Comparison of ENCODE assay signal across 25 cellular contexts in the genomic region with DNA sequence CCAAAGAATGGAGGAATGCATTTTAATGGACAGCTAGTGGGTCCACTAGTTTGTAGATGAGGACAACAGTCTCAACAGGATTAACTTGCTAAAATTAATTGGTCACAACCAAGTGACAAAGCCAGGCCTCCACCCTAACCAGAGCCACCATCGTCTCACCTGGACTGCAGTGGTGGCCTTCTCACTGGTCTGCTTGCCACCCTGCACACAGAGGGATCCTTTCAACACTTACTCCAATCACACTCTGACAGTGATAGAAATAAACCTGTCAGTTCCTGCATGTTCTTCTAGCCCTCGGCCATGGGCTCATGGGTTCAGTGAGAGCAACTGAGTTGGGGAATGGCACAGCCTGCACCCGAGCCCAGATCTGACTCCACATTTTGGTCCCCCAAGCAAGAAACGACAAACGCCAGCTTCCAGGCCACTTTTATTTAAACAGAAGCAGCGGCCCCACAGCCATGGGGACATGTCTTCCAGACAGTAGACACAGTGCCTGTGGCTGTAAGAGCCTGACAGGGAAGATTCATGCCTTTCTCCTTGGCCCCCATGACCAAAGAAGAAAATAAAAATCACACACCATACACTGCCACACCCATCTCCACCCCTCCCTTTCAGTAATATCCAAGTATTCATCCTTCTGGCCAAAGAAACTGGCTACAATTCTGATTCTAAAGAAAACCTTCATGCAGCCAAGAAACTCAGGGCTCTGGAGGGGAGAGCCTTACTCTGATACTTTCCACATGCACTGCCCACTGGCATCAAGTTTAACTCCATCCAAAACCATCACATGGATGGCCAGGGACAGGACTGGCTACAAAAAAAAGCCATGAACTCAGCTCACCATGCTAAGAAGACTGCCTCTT. TPM values are rescaled to one million over a fixed set of nuclear protein-coding genes. Genes with fewer than 3 reads are reported as not detected.
DNase-seq lines count a peak whose midpoint lies in the region; ATAC-seq, FAIRE-seq and TF ChIP-seq lines count a peak whose summit lies in the region.
"Had no signal": no experiment of that assay in that cellular context is flagged by ENCODE, and none has a peak within 500 bp of the region (broad histone marks: within the 10 kb centered on the region; RNA-seq: fewer than 3 reads in every experiment).

No MANE protein-coding gene starts in this region.

- H3K4me3 Mint-ChIP-seq in astrocyte (ENCODE audit: unreplicated experiment) = no peak overlapping the region
- H3K4me3 Mint-ChIP-seq in CD4-positive, alpha-beta memory T cell = no peak overlapping the region
- H3K4me3 Mint-ChIP-seq: activated CD4-positive, alpha-beta T cell treated with anti-CD3 and anti-CD28 coated beads, Interleukin-2, amount 10 ng/mL, durations not matched to agents 7 days and 5 days; activated naive CD8-positive, alpha-beta T cell treated with anti-CD3 and anti-CD28 coated beads, Interleukin-2, amount 10 ng/mL, durations not matched to agents 7 days and 5 days; activated T-helper 17 cell treated with anti-CD3 and anti-CD28 coated beads, Interleukin-2, amount 50 U/mL, for 72 hours; brain; effector memory CD8-positive, alpha-beta T cell; T-helper 2 cell treated with Interferon-gamma antibody and Interleukin-4, amounts not matched to agents 5 μg/mL and 100 μg/mL, for 36 hours had no signal

- ATAC-seq in upper lobe of right lung = no peak
- ATAC-seq: activated T-helper 17 cell treated with anti-CD3 and anti-CD28 coated beads, Interleukin-2, amount 50 U/mL, for 72 hours; effector memory CD8-positive, alpha-beta T cell had no signal

- H3K4me3 ChIP-seq in astrocyte (ENCODE audit: insufficient read depth, low read depth, low read length) (no peak overlapping the region), upper lobe of right lung (no peak overlapping the region), trophoblast cell (ENCODE audit: low read depth, low read length) (no peak overlapping the region)
- H3K4me3 ChIP-seq in CD4-positive, alpha-beta memory T cell (ENCODE audit: low read length in 2 of 2) = no peak overlapping the region
- H3K4me3 ChIP-seq: BLaER1, skin epidermis had no signal

- H4K91ac ChIP-seq in trophoblast cell (ENCODE audit: low read depth, low read length) = no peak overlapping the region

- no peak overlapping the region for H4K12ac ChIP-seq in trophoblast cell (ENCODE audit: low read depth, low read length)

- peak; percentile 29 for DNase-seq in activated CD8-positive, alpha-beta memory T cell treated with anti-CD3 and anti-CD28 coated beads, Interleukin-2, amount 50 U/mL, for 48 hours
- DNase-seq in activated CD8-positive, alpha-beta memory T cell treated with anti-CD3 and anti-CD28 coated beads for 24 hours = no peak
- no peak for DNase-seq in astrocyte (ENCODE audit: low read depth)
- peak; percentile 37 for DNase-seq in fibroblast of the conjunctiva (ENCODE audit: low read depth)
- peak; percentile 38 for DNase-seq in upper lobe of right lung
- no peak for DNase-seq in occipital lobe (lab: John Stamatoyannopoulos, UW)
- no peak for DNase-seq in trophoblast cell
- DNase-seq in CD4-positive, alpha-beta memory T cell = no peak
- DNase-seq: activated CD4-positive, alpha-beta T cell treated with anti-CD3 and anti-CD28 coated beads, Interleukin-2, amount 10 ng/mL, durations not matched to agents 7 days and 5 days; activated naive CD8-positive, alpha-beta T cell treated with anti-CD3 and anti-CD28 coated beads, Interleukin-2, amount 10 ng/mL, durations not matched to agents 7 days and 5 days; effector memory CD8-positive, alpha-beta T cell; NCI-H146; NCI-H510A treated with DMSO at 0.1 percent for 48 hours; stimulated activated CD4-positive, alpha-beta T cell treated with anti-CD3 and anti-CD28 coated beads, Interleukin-1b, Interleukin-23, amount 100 ng/mL, for 48 hours; WERI-Rb-1 had no signal

- peaks cover 23% of the 10 kb centered on the region for H3K4me1 ChIP-seq in astrocyte (ENCODE audit: insufficient read depth, low read length)
- H3K4me1 ChIP-seq in upper lobe of right lung = no peaks in the 10 kb centered on the region
- no peaks in the 10 kb centered on the region for H3K4me1 ChIP-seq in trophoblast cell (ENCODE audit: control insufficient read depth in 1 of 2, insufficient read depth in 2 of 2, low read length in 2 of 2)
- H3K4me1 ChIP-seq in CD4-positive, alpha-beta memory T cell (ENCODE audit: insufficient read depth, low read length) = no peaks in the 10 kb centered on the region
- H3K4me1 ChIP-seq: BLaER1 had no signal

- no CpG with 5 or more reads among the region's 6 CpGs for WGBS in trophoblast cell (ENCODE audit: extremely low coverage, insufficient coverage, insufficient read length)

- H3K9ac ChIP-seq in astrocyte (ENCODE audit: low read length) (no peak overlapping the region), trophoblast cell (ENCODE audit: low read length) (no peak overlapping the region)
- H3K9ac ChIP-seq: BLaER1 had no signal

- H3K14ac ChIP-seq in trophoblast cell (ENCODE audit: low read length) = no peak overlapping the region

- TF ChIP-seq CTCF in astrocyte (IDR thresholded peaks at IDR 0.05; ENCODE audit: insufficient read depth, low read depth, low read length) (no peak), upper lobe of right lung (IDR thresholded peaks at IDR 0.05) (no peak)

- POLR2A ChIA-PET in CD4-positive, alpha-beta memory T cell (lab: Charles Lee; ENCODE audit: partially characterized antibody) = no interaction called here

- H3K36me3 ChIP-seq in astrocyte (ENCODE audit: insufficient read depth, low read length) (peaks cover 39% of the 10 kb centered on the region), upper lobe of right lung (peaks cover 40% of the 10 kb centered on the region), trophoblast cell (ENCODE audit: control insufficient read depth in 1 of 2, insufficient read depth in 2 of 2, low read length in 2 of 2) (peaks cover 51 to 65% of the 10 kb centered on the region in 2 experiments)
- H3K36me3 ChIP-seq in CD4-positive, alpha-beta memory T cell (ENCODE audit: insufficient read depth, low read length) = peaks cover 9% of the 10 kb centered on the region
- H3K36me3 ChIP-seq: BLaER1 had no signal

- CTCF ChIA-PET in CD4-positive, alpha-beta memory T cell (lab: Charles Lee; ENCODE audit: partially characterized antibody) = interaction anchor here (1.5 kb wide), 1 partner anchor 177 kb away, joined by 3 read pairs; no protein-coding TSS in a partner anchor

- no peak overlapping the region for H3K4ac ChIP-seq in trophoblast cell (ENCODE audit: low read depth, low read length)

- FAIRE-seq in astrocyte (lab: Jason Lieb, UNC) = no peak
- FAIRE-seq: D721Med had no signal

- H3K4me2 ChIP-seq in astrocyte (ENCODE audit: low read length) = no peak overlapping the region
- no peak overlapping the region for H3K4me2 ChIP-seq in trophoblast cell (ENCODE audit: low read length)
- H3K4me2 ChIP-seq: BLaER1 had no signal

- H2BK5ac ChIP-seq in trophoblast cell (ENCODE audit: low read depth, low read length, poor library complexity) = no peak overlapping the region

- H2AK5ac ChIP-seq in trophoblast cell (ENCODE audit: low read length) = no peak overlapping the region

- no peaks in the 10 kb centered on the region for H3K79me2 ChIP-seq in astrocyte (ENCODE audit: insufficient read depth, low read length)
- no peaks in the 10 kb centered on the region for H3K79me2 ChIP-seq in trophoblast cell (ENCODE audit: control insufficient read depth, insufficient read depth, low read length, poor library complexity)

- intact Hi-C loops in upper lobe of right lung (cut with DNase I) = no loop called here
- intact Hi-C loops in CD4-positive, alpha-beta memory T cell (cut with micrococcal nuclease) = no loop called here

- H3K4me1 Mint-ChIP-seq in astrocyte (ENCODE audit: low read depth, unreplicated experiment) = peaks cover 5% of the 10 kb centered on the region
- H3K4me1 Mint-ChIP-seq in CD4-positive, alpha-beta memory T cell = no peaks in the 10 kb centered on the region
- H3K4me1 Mint-ChIP-seq: activated CD4-positive, alpha-beta T cell treated with anti-CD3 and anti-CD28 coated beads, Interleukin-2, amount 10 ng/mL, durations not matched to agents 7 days and 5 days; activated naive CD8-positive, alpha-beta T cell treated with anti-CD3 and anti-CD28 coated beads, Interleukin-2, amount 10 ng/mL, durations not matched to agents 7 days and 5 days; activated T-helper 17 cell treated with anti-CD3 and anti-CD28 coated beads, Interleukin-2, amount 50 U/mL, for 72 hours; brain had no signal

- no peaks in the 10 kb centered on the region for H3K79me1 ChIP-seq in trophoblast cell (ENCODE audit: low read length)

- H4K8ac ChIP-seq in trophoblast cell (ENCODE audit: low read depth, low read length) = no peak overlapping the region

- H3K27me3 ChIP-seq in astrocyte (ENCODE audit: insufficient read depth, low read length) (no peaks in the 10 kb centered on the region), upper lobe of right lung (no peaks in the 10 kb centered on the region), trophoblast cell (ENCODE audit: insufficient read depth, low read length) (no peaks in the 10 kb centered on the region)
- H3K27me3 ChIP-seq in CD4-positive, alpha-beta memory T cell (ENCODE audit: insufficient read depth, low read length) = no peaks in the 10 kb centered on the region
- H3K27me3 ChIP-seq: BLaER1 had no signal

- H2BK120ac ChIP-seq in trophoblast cell (ENCODE audit: insufficient read depth, low read length, poor library complexity) = no peak overlapping the region

- H3K18ac ChIP-seq in trophoblast cell (ENCODE audit: low read length) = no peak overlapping the region

- peaks cover 6% of the 10 kb centered on the region for H4K20me1 ChIP-seq in astrocyte (ENCODE audit: insufficient read depth, low read length)
- H4K20me1 ChIP-seq: BLaER1 had no signal

- H3K27me3 Mint-ChIP-seq in astrocyte (ENCODE audit: low read depth, unreplicated experiment) = no peaks in the 10 kb centered on the region
- H3K27me3 Mint-ChIP-seq in CD4-positive, alpha-beta memory T cell = no peaks in the 10 kb centered on the region
- H3K27me3 Mint-ChIP-seq: activated CD4-positive, alpha-beta T cell treated with anti-CD3 and anti-CD28 coated beads, Interleukin-2, amount 10 ng/mL, durations not matched to agents 7 days and 5 days; activated naive CD8-positive, alpha-beta T cell treated with anti-CD3 and anti-CD28 coated beads, Interleukin-2, amount 10 ng/mL, durations not matched to agents 7 days and 5 days; activated T-helper 17 cell treated with anti-CD3 and anti-CD28 coated beads, Interleukin-2, amount 50 U/mL, for 72 hours; brain; effector memory CD8-positive, alpha-beta T cell had no signal

- H2AFZ ChIP-seq in astrocyte (ENCODE audit: low read depth, low read length) (no peak overlapping the region), trophoblast cell (ENCODE audit: insufficient read depth, low read length, poor library complexity) (no peak overlapping the region)

- peaks cover 2% of the 10 kb centered on the region for H3K9me3 Mint-ChIP-seq in astrocyte (ENCODE audit: unreplicated experiment)
- H3K9me3 Mint-ChIP-seq in CD4-positive, alpha-beta memory T cell = peaks cover 0 to 2% (median 0%) of the 10 kb centered on the region in 8 donors
- H3K9me3 Mint-ChIP-seq: activated CD4-positive, alpha-beta T cell treated with anti-CD3 and anti-CD28 coated beads, Interleukin-2, amount 10 ng/mL, durations not matched to agents 7 days and 5 days; activated naive CD8-positive, alpha-beta T cell treated with anti-CD3 and anti-CD28 coated beads, Interleukin-2, amount 10 ng/mL, durations not matched to agents 7 days and 5 days; activated T-helper 17 cell treated with anti-CD3 and anti-CD28 coated beads, Interleukin-2, amount 50 U/mL, for 72 hours; brain; effector memory CD8-positive, alpha-beta T cell; T-helper 2 cell treated with Interferon-gamma antibody and Interleukin-4, amounts not matched to agents 5 μg/mL and 100 μg/mL, for 36 hours had no signal

- H2BK12ac ChIP-seq in trophoblast cell (ENCODE audit: low read length) = no peak overlapping the region

- H3K23ac ChIP-seq in trophoblast cell (ENCODE audit: low read length) = no peak overlapping the region

- H3K27ac ChIP-seq in astrocyte (ENCODE audit: low read depth, low read length) = no peak overlapping the region
- no peak overlapping the region for H3K27ac ChIP-seq in upper lobe of right lung
- no peak overlapping the region for H3K27ac ChIP-seq in trophoblast cell (ENCODE audit: low read depth, low read length)
- no peak overlapping the region for H3K27ac ChIP-seq in CD4-positive, alpha-beta memory T cell (ENCODE audit: low read depth, low read length)
- H3K27ac ChIP-seq: 22Rv1, BLaER1, WERI-Rb-1 had no signal

- peak overlapping the region; percentile 11 for H3K27ac Mint-ChIP-seq in astrocyte (ENCODE audit: unreplicated experiment)
- H3K27ac Mint-ChIP-seq in CD4-positive, alpha-beta memory T cell = no peak overlapping the region
- H3K27ac Mint-ChIP-seq: activated CD4-positive, alpha-beta T cell treated with anti-CD3 and anti-CD28 coated beads, Interleukin-2, amount 10 ng/mL, durations not matched to agents 7 days and 5 days; activated naive CD8-positive, alpha-beta T cell treated with anti-CD3 and anti-CD28 coated beads, Interleukin-2, amount 10 ng/mL, durations not matched to agents 7 days and 5 days; activated T-helper 17 cell treated with anti-CD3 and anti-CD28 coated beads, Interleukin-2, amount 50 U/mL, for 72 hours; T-helper 2 cell treated with Interferon-gamma antibody and Interleukin-4, amounts not matched to agents 5 μg/mL and 100 μg/mL, for 36 hours had no signal

- H3K9me3 ChIP-seq in astrocyte (ENCODE audit: insufficient read depth, low read depth, low read length) (no peaks in the 10 kb centered on the region), upper lobe of right lung (no peaks in the 10 kb centered on the region), trophoblast cell (ENCODE audit: insufficient read depth, low read depth, low read length) (peaks cover 3% of the 10 kb centered on the region)
- no peaks in the 10 kb centered on the region for H3K9me3 ChIP-seq in CD4-positive, alpha-beta memory T cell (ENCODE audit: control insufficient read depth in 1 of 2, low read length in 2 of 2)
- H3K9me3 ChIP-seq: BLaER1 had no signal

- H3K36me3 Mint-ChIP-seq in astrocyte (ENCODE audit: low read depth, unreplicated experiment) = peaks cover 46% of the 10 kb centered on the region
- H3K36me3 Mint-ChIP-seq in CD4-positive, alpha-beta memory T cell = peaks cover 14% of the 10 kb centered on the region in 2 donors

RNA-seq across cellular contexts. Expression of gene DHCR24, which starts 37.5 kb away (rescaled TPM):
- total RNA-seq in astrocyte (116 and 168 TPM in 2 replicates), upper lobe of right lung (749 TPM), occipital lobe (40.7 TPM)
- 120 and 123 TPM in 2 replicates for polyA plus RNA-seq in trophoblast cell (2013)
- 1 to 10 TPM; 7.1 to 7.6 TPM for total RNA-seq in CD4-positive, alpha-beta memory T cell
- 1 to 10 TPM; 5.9 to 9.9 TPM for polyA plus RNA-seq in CD4-positive, alpha-beta memory T cell

RNA-seq across cellular contexts. Expression of gene TTC22, which starts 48.3 kb away (rescaled TPM):
- total RNA-seq in astrocyte = not detected in 2 replicates
- total RNA-seq in upper lobe of right lung = 7.1 TPM
- total RNA-seq in occipital lobe = 0.16 TPM
- 0.12 and 0.35 TPM in 2 replicates for polyA plus RNA-seq in trophoblast cell (2013)
- total RNA-seq in CD4-positive, alpha-beta memory T cell = 10 to 100 TPM; 18.6 to 19.0 TPM
- polyA plus RNA-seq in CD4-positive, alpha-beta memory T cell = 1 to 10 TPM; 1.4 to 5.5 TPM
- total RNA-seq: H4, pulmonary artery endothelial cell, RPMI7951 had no signal

Comparison
In these comparisons a context has a peak if more than half of its experiments do, and no peak if none do; other contexts are left out.
1. DNase-seq: peak in activated CD8-positive, alpha-beta memory T cell treated with anti-CD3 and anti-CD28 coated beads, Interleukin-2, amount 50 U/mL, for 48 hours (single experiment), fibroblast of the conjunctiva (single experiment) and upper lobe of right lung (single experiment); none in activated CD8-positive, alpha-beta memory T cell treated with anti-CD3 and anti-CD28 coated beads for 24 hours (single experiment), astrocyte (single experiment), occipital lobe (single experiment), trophoblast cell (0 of 2) and CD4-positive, alpha-beta memory T cell (0 of 5).